Comparison of ENCODE assay signal across 8 cellular contexts in genomic region chr2:229780856-229781773, GRCh38.
DNase-seq lines count a peak whose midpoint lies in the region; ATAC-seq and TF ChIP-seq lines count a peak whose summit lies in the region.

No MANE protein-coding gene starts in this region.

- DNase-seq in CD14-positive monocyte (ENCODE audit: low spot score) (no peak), M059J (ENCODE audit: low read depth) (peak; percentile 54), SW480 (ENCODE audit: low spot score) (peak; percentile 39), fibroblast of peridontal ligament (ENCODE audit: extremely low read depth) (peak; percentile 76)
- no peak for DNase-seq in natural killer cell treated with Interleukin-12 subunit alpha and Interleukin-12 subunit beta and Interleukin-15 and Interleukin-18, amount 100 ng/mL, for 72 hours (ENCODE audit: low spot score)

- no peak overlapping the region for H3K4me3 Mint-ChIP-seq in CD14-positive monocyte
- H3K4me3 Mint-ChIP-seq in natural killer cell treated with Interleukin-12 subunit alpha and Interleukin-12 subunit beta and Interleukin-15 and Interleukin-18, amount 100 ng/mL, for 72 hours = no peak overlapping the region

- peak; percentile 38 for ATAC-seq in GM18870 (IDR thresholded peaks at IDR 0.05; ENCODE audit: unreplicated experiment)
- peak; percentile 61 to 71 for ATAC-seq in natural killer cell treated with Interleukin-12 subunit alpha and Interleukin-12 subunit beta and Interleukin-15 and Interleukin-18, amount 100 ng/mL, for 72 hours
- ATAC-seq in HG03520 (IDR thresholded peaks at IDR 0.05; ENCODE audit: unreplicated experiment) = no peak
- no peak for ATAC-seq in GM21447 (IDR thresholded peaks at IDR 0.05; ENCODE audit: unreplicated experiment)

- no peaks in the 10 kb centered on the region for H3K4me1 Mint-ChIP-seq in CD14-positive monocyte
- H3K4me1 Mint-ChIP-seq in natural killer cell treated with Interleukin-12 subunit alpha and Interleukin-12 subunit beta and Interleukin-15 and Interleukin-18, amount 100 ng/mL, for 72 hours (ENCODE audit: low read depth in 2 of 2) = peaks cover 32 to 51% of the 10 kb centered on the region in 2 donors

- peak overlapping the region in 3 of 7 donors; percentile 15 to 58 (median 15) for H3K27ac Mint-ChIP-seq in CD14-positive monocyte
- H3K27ac Mint-ChIP-seq in natural killer cell treated with Interleukin-12 subunit alpha and Interleukin-12 subunit beta and Interleukin-15 and Interleukin-18, amount 100 ng/mL, for 72 hours = peak overlapping the region; percentile 0

- H3K36me3 Mint-ChIP-seq in CD14-positive monocyte = peaks cover 80 to 88% of the 10 kb centered on the region in 2 donors
- peaks cover 46% of the 10 kb centered on the region for H3K36me3 Mint-ChIP-seq in natural killer cell treated with Interleukin-12 subunit alpha and Interleukin-12 subunit beta and Interleukin-15 and Interleukin-18, amount 100 ng/mL, for 72 hours

- H3K9me3 Mint-ChIP-seq in CD14-positive monocyte = no peaks in the 10 kb centered on the region
- no peaks in the 10 kb centered on the region for H3K9me3 Mint-ChIP-seq in natural killer cell treated with Interleukin-12 subunit alpha and Interleukin-12 subunit beta and Interleukin-15 and Interleukin-18, amount 100 ng/mL, for 72 hours

- intact Hi-C loops in CD14-positive monocyte (cut with micrococcal nuclease) = no loop called here

- no peaks in the 10 kb centered on the region for H3K27me3 Mint-ChIP-seq in CD14-positive monocyte (ENCODE audit: low read depth in 3 of 3)
- H3K27me3 Mint-ChIP-seq in natural killer cell treated with Interleukin-12 subunit alpha and Interleukin-12 subunit beta and Interleukin-15 and Interleukin-18, amount 100 ng/mL, for 72 hours = no peaks in the 10 kb centered on the region

- peak; percentile 93 for TF ChIP-seq CTCF in CD14-positive monocyte (IDR thresholded peaks at IDR 0.05)

Comparison
In these comparisons a context has a peak if more than half of its experiments do, and no peak if none do; other contexts are left out.
1. DNase-seq: peak in M059J (single experiment), SW480 (single experiment) and fibroblast of peridontal ligament (single experiment); none in CD14-positive monocyte (single experiment) and natural killer cell treated with Interleukin-12 subunit alpha and Interleukin-12 subunit beta and Interleukin-15 and Interleukin-18, amount 100 ng/mL, for 72 hours (single experiment).
2. ATAC-seq: peak in GM18870 (single experiment) and natural killer cell treated with Interleukin-12 subunit alpha and Interleukin-12 subunit beta and Interleukin-15 and Interleukin-18, amount 100 ng/mL, for 72 hours (2 of 2); none in HG03520 (single experiment) and GM21447 (single experiment).